1 cellular context compared by ENCODE assay signal in genomic region chr7:90690159-90690858, GRCh38.
TF ChIP-seq lines count a peak whose summit lies in the region.

No MANE protein-coding gene starts in this region.

TF ChIP-seq in HepG2, 621 proteins besides CTCF, POLR2A, EP300 and RAD21:
- TF ChIP-seq ZNF713 (CRISPR knock-in tag; IDR thresholded peaks at IDR 0.05) (no peak), STAG1 (CRISPR knock-in tag; IDR thresholded peaks at IDR 0.05) (peak; percentile 19; the same call in 1 of the 2 replicates)
